ENCODE assay signal across 1 cellular context in the genomic region with DNA sequence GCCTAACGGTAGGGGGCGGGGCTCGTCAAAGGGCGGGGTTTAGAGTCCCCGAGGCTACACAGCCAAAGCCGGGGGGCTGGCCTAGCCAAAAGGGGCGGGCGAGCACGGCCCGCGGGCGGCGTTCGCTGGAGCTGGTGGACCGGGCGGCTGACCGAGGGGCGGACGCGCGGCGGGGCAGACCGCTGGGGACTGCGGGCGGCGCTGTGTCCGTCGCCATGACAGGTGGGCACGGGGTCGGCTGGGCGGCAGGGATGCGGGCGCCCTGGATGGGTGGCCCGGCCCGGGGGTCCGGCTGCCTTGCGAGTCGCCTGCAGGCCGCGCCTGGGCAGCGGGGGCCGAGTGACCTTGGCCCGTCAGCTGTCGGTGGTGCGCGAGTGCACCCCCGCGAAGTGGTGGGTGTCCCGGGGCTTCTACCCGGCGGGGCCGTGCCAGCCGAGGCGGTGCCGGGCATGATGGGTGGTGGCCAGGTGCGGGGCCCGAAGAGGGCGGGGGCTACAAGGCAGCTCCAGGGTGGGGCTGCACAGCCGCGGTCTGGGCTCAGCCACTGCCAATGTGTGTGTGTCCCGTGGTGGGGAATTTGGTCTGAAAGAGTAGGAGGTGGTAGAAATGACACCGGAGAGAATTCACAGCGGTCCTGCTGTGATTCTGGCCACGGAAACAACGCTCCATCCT.
A peak's percentile ranks its signal among the peaks of the same experiment; 100 is the strongest.
TF ChIP-seq lines count a peak whose summit lies in the region.

TSS of gene CARD19 (plus strand) at position 87 of the 672 bp plus-strand sequence. CDS start at position 216, 129 bp downstream.

TF ChIP-seq in HepG2, 621 proteins besides CTCF, POLR2A, EP300 and RAD21 (continued from another document and continues in another):
- TF ChIP-seq, protein P1, sequence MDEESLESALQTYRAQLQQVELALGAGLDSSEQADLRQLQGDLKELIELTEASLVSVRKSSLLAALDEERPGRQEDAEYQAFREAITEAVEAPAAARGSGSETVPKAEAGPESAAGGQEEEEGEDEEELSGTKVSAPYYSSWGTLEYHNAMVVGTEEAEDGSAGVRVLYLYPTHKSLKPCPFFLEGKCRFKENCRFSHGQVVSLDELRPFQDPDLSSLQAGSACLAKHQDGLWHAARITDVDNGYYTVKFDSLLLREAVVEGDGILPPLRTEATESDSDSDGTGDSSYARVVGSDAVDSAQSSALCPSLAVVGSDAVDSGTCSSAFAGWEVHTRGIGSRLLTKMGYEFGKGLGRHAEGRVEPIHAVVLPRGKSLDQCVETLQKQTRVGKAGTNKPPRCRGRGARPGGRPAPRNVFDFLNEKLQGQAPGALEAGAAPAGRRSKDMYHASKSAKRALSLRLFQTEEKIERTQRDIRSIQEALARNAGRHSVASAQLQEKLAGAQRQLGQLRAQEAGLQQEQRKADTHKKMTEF (CRISPR knock-in tag; IDR thresholded peaks at IDR 0.05), result peak; percentile 25; the same call in 1 of the 2 replicates
- TF ChIP-seq ZNF503 (CRISPR knock-in tag; IDR thresholded peaks at IDR 0.05) (no peak), ZKSCAN1 (IDR thresholded peaks at IDR 0.05; ENCODE audit: low read length) (no peak), ZNF251 (CRISPR knock-in tag; IDR thresholded peaks at IDR 0.05) (no peak), ZNF691 (CRISPR knock-in tag; IDR thresholded peaks at IDR 0.05; ENCODE audit: borderline replicate concordance, low read depth) (0 out of 2 replicates have a peak, but pooled peaks have one; percentile 13), ZIK1 (CRISPR knock-in tag; IDR thresholded peaks at IDR 0.05; ENCODE audit: borderline replicate concordance, low read depth) (no peak), RBFOX2 (IDR thresholded peaks at IDR 0.05; ENCODE audit: low read depth, low read length) (peak; percentile 50), ISL2 (CRISPR knock-in tag; IDR thresholded peaks at IDR 0.05) (no peak), MYPOP (CRISPR knock-in tag; IDR thresholded peaks at IDR 0.05) (no peak), SUZ12 (IDR thresholded peaks at IDR 0.05; ENCODE audit: low read depth, low read length) (no peak), ZNF574 (CRISPR knock-in tag; IDR thresholded peaks at IDR 0.05) (peak; percentile 23; the same call in 1 of the 2 replicates), RFX3 (CRISPR knock-in tag; IDR thresholded peaks at IDR 0.05) (no peak), ZNF552 (CRISPR knock-in tag; IDR thresholded peaks at IDR 0.05; ENCODE audit: borderline replicate concordance) (no peak), ZNF678 (CRISPR knock-in tag; IDR thresholded peaks at IDR 0.05) (no peak), HOXA3 (CRISPR knock-in tag; IDR thresholded peaks at IDR 0.05) (peak; percentile 46; the same call in 1 of the 2 replicates), ZNF431 (CRISPR knock-in tag; IDR thresholded peaks at IDR 0.05; ENCODE audit: borderline replicate concordance, low read depth) (no peak), CBX2 (IDR thresholded peaks at IDR 0.05; ENCODE audit: low read depth, low read length) (no peak), CBX2 (CRISPR knock-in tag; IDR thresholded peaks at IDR 0.05; ENCODE audit: low read depth) (no peak), ZNF709 (CRISPR knock-in tag; IDR thresholded peaks at IDR 0.05) (no peak), ZBTB25 (CRISPR knock-in tag; IDR thresholded peaks at IDR 0.05) (no peak), GABPB1 (CRISPR knock-in tag; IDR thresholded peaks at IDR 0.05) (0 out of 2 replicates have a peak, but pooled peaks have one; percentile 25), POLR2AphosphoS5 (IDR thresholded peaks at IDR 0.05; ENCODE audit: low read depth, low read length) (peak; percentile 58), SP4 (CRISPR knock-in tag; IDR thresholded peaks at IDR 0.05) (peak; percentile 81), HNRNPL (IDR thresholded peaks at IDR 0.05; ENCODE audit: low read depth, low read length) (peak; percentile 60; the same call in 1 of the 2 replicates), DMAP1 (CRISPR knock-in tag; IDR thresholded peaks at IDR 0.05) (no peak), IRX3 (CRISPR knock-in tag; IDR thresholded peaks at IDR 0.05; ENCODE audit: borderline replicate concordance, low read depth) (no peak), RARG (CRISPR knock-in tag; IDR thresholded peaks at IDR 0.05; ENCODE audit: low read depth) (no peak), ZFY (CRISPR knock-in tag; IDR thresholded peaks at IDR 0.05) (peak; percentile 89), ZNF446 (CRISPR knock-in tag; IDR thresholded peaks at IDR 0.05) (no peak), KDM4B (CRISPR knock-in tag; IDR thresholded peaks at IDR 0.05) (no peak), ZNF619 (CRISPR knock-in tag; IDR thresholded peaks at IDR 0.05) (0 out of 2 replicates have a peak, but pooled peaks have one; percentile 31), ZBTB20 (CRISPR knock-in tag; IDR thresholded peaks at IDR 0.05; ENCODE audit: borderline replicate concordance, low read depth) (no peak), NKX3-1 (CRISPR knock-in tag; IDR thresholded peaks at IDR 0.05) (peak; percentile 39; the same call in 1 of the 2 replicates), SIN3A (IDR thresholded peaks at IDR 0.05; ENCODE audit: borderline replicate concordance, low read depth, low read length) (peak; percentile 57; the same call in 1 of the 2 replicates), ZNF737 (CRISPR knock-in tag; IDR thresholded peaks at IDR 0.05; ENCODE audit: borderline replicate concordance) (no peak), PHF20 (CRISPR knock-in tag; IDR thresholded peaks at IDR 0.05) (no peak), ZNF713 (CRISPR knock-in tag; IDR thresholded peaks at IDR 0.05) (0 out of 2 replicates have a peak, but pooled peaks have one; percentile 84), NRL (CRISPR knock-in tag; IDR thresholded peaks at IDR 0.05; ENCODE audit: borderline replicate concordance) (0 out of 2 replicates have a peak, but pooled peaks have one; percentile 49), TFDP2 (CRISPR knock-in tag; IDR thresholded peaks at IDR 0.05) (peak; percentile 27; the same call in 1 of the 2 replicates), ZNF768 (CRISPR knock-in tag; IDR thresholded peaks at IDR 0.05) (no peak), DRAP1 (CRISPR knock-in tag; IDR thresholded peaks at IDR 0.05) (0 out of 2 replicates have a peak, but pooled peaks have one; percentile 61)
- TF ChIP-seq, protein P2, sequence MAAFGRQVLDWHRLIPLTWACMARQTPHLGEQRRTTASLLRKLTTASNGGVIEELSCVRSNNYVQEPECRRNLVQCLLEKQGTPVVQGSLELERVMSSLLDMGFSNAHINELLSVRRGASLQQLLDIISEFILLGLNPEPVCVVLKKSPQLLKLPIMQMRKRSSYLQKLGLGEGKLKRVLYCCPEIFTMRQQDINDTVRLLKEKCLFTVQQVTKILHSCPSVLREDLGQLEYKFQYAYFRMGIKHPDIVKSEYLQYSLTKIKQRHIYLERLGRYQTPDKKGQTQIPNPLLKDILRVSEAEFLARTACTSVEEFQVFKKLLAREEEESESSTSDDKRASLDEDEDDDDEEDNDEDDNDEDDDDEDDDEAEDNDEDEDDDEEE (CRISPR knock-in tag; IDR thresholded peaks at IDR 0.05), result peak; percentile 29; the same call in 1 of the 2 replicates
- TF ChIP-seq, protein P3, sequence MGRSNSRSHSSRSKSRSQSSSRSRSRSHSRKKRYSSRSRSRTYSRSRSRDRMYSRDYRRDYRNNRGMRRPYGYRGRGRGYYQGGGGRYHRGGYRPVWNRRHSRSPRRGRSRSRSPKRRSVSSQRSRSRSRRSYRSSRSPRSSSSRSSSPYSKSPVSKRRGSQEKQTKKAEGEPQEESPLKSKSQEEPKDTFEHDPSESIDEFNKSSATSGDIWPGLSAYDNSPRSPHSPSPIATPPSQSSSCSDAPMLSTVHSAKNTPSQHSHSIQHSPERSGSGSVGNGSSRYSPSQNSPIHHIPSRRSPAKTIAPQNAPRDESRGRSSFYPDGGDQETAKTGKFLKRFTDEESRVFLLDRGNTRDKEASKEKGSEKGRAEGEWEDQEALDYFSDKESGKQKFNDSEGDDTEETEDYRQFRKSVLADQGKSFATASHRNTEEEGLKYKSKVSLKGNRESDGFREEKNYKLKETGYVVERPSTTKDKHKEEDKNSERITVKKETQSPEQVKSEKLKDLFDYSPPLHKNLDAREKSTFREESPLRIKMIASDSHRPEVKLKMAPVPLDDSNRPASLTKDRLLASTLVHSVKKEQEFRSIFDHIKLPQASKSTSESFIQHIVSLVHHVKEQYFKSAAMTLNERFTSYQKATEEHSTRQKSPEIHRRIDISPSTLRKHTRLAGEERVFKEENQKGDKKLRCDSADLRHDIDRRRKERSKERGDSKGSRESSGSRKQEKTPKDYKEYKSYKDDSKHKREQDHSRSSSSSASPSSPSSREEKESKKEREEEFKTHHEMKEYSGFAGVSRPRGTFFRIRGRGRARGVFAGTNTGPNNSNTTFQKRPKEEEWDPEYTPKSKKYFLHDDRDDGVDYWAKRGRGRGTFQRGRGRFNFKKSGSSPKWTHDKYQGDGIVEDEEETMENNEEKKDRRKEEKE (IDR thresholded peaks at IDR 0.05), result no peak
- TF ChIP-seq, protein P4, sequence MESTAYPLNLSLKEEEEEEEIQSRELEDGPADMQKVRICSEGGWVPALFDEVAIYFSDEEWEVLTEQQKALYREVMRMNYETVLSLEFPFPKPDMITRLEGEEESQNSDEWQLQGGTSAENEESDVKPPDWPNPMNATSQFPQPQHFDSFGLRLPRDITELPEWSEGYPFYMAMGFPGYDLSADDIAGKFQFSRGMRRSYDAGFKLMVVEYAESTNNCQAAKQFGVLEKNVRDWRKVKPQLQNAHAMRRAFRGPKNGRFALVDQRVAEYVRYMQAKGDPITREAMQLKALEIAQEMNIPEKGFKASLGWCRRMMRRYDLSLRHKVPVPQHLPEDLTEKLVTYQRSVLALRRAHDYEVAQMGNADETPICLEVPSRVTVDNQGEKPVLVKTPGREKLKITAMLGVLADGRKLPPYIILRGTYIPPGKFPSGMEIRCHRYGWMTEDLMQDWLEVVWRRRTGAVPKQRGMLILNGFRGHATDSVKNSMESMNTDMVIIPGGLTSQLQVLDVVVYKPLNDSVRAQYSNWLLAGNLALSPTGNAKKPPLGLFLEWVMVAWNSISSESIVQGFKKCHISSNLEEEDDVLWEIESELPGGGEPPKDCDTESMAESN (CRISPR knock-in tag; conservative IDR thresholded peaks at IDR 0.05), result 0 out of 2 replicates have a peak, but pooled peaks have one; percentile 26
